22 cellular contexts compared by ENCODE assay signal in genomic region chr5:159680095-159680494, GRCh38.
"Had no signal": no experiment of that assay in that cellular context is flagged by ENCODE, and none has a peak within 500 bp of the region (broad histone marks: within the 10 kb centered on the region; RNA-seq: fewer than 3 reads in every experiment).

No MANE protein-coding gene starts in this region.

- H3K27ac ChIP-seq: adrenal gland, ascending aorta, parathyroid adenoma, upper lobe of left lung had no signal

- H3K9me3 ChIP-seq: adrenal gland had no signal

- H3K4me1 Mint-ChIP-seq: memory B cell, nephron had no signal

- H3K9ac ChIP-seq: parathyroid adenoma had no signal

- H3K79me2 ChIP-seq: parathyroid adenoma had no signal

- H3K27me3 Mint-ChIP-seq: activated B cell treated with CpG ODN at 0.5 μM for 24 hours; activated CD4-positive, alpha-beta T cell treated with anti-CD3 and anti-CD28 coated beads for 36 hours; memory B cell had no signal

- DNase-seq: activated B cell treated with CpG ODN at 0.5 μM for 24 hours; activated CD4-positive, alpha-beta T cell treated with anti-CD3 and anti-CD28 coated beads for 36 hours; activated CD4-positive, alpha-beta T cell treated with anti-CD3 and anti-CD28 coated beads, Interleukin-2, amount 50 U/mL, for 4 hours; activated gamma-delta T cell treated with Interleukin-2 at 50 U/mL for 16 hours; adrenal gland; central memory CD4-positive, alpha-beta T cell; effector memory CD4-positive, alpha-beta T cell; foreskin melanocyte; hippocampal formation; islet precursor cell; left colon; right cardiac atrium; stimulated activated CD4-positive, alpha-beta T cell treated with anti-CD3 and anti-CD28 coated beads, Interleukin-4, amount 100 ng/mL, for 4 hours; stimulated activated naive CD8-positive, alpha-beta T cell treated with anti-CD3 and anti-CD28 coated beads, Interleukin-15, Interleukin-2, amounts not matched to agents 100 U/mL and 50 U/mL, for 24 hours; T1000; upper lobe of left lung had no signal

- H3K4me3 Mint-ChIP-seq: activated B cell treated with CpG ODN at 0.5 μM for 24 hours; activated CD4-positive, alpha-beta T cell treated with anti-CD3 and anti-CD28 coated beads for 36 hours; activated naive CD8-positive, alpha-beta T cell; memory B cell; nephron; T-helper 1 cell treated with Interleukin-12 subunit alpha and Interleukin-12 subunit beta and Interleukin-4 antibody, amounts not matched to agents 30 μg/mL and 1 μg/mL, for 36 hours had no signal

- H3K27ac Mint-ChIP-seq: activated B cell treated with CpG ODN at 0.5 μM for 24 hours; activated CD4-positive, alpha-beta T cell treated with anti-CD3 and anti-CD28 coated beads for 36 hours; activated naive CD8-positive, alpha-beta T cell; memory B cell; nephron; T-helper 1 cell treated with Interleukin-12 subunit alpha and Interleukin-12 subunit beta and Interleukin-4 antibody, amounts not matched to agents 30 μg/mL and 1 μg/mL, for 36 hours had no signal

- ATAC-seq: activated CD4-positive, alpha-beta T cell treated with anti-CD3 and anti-CD28 coated beads for 36 hours; left colon; right cardiac atrium; stimulated activated naive CD8-positive, alpha-beta T cell treated with anti-CD3 and anti-CD28 coated beads, Interleukin-15, Interleukin-2, amounts not matched to agents 100 U/mL and 50 U/mL, for 24 hours had no signal

- H3K36me3 ChIP-seq: adrenal gland, ascending aorta, upper lobe of left lung had no signal

- H3K27me3 ChIP-seq: adrenal gland, ascending aorta, upper lobe of left lung had no signal

- H3K4me1 ChIP-seq: adrenal gland, ascending aorta, parathyroid adenoma, upper lobe of left lung had no signal

- H2AFZ ChIP-seq: parathyroid adenoma had no signal

- H3K4me3 ChIP-seq: adrenal gland, ascending aorta, upper lobe of left lung had no signal
